ENCODE assay signal across 8 cellular contexts in the genomic region with DNA sequence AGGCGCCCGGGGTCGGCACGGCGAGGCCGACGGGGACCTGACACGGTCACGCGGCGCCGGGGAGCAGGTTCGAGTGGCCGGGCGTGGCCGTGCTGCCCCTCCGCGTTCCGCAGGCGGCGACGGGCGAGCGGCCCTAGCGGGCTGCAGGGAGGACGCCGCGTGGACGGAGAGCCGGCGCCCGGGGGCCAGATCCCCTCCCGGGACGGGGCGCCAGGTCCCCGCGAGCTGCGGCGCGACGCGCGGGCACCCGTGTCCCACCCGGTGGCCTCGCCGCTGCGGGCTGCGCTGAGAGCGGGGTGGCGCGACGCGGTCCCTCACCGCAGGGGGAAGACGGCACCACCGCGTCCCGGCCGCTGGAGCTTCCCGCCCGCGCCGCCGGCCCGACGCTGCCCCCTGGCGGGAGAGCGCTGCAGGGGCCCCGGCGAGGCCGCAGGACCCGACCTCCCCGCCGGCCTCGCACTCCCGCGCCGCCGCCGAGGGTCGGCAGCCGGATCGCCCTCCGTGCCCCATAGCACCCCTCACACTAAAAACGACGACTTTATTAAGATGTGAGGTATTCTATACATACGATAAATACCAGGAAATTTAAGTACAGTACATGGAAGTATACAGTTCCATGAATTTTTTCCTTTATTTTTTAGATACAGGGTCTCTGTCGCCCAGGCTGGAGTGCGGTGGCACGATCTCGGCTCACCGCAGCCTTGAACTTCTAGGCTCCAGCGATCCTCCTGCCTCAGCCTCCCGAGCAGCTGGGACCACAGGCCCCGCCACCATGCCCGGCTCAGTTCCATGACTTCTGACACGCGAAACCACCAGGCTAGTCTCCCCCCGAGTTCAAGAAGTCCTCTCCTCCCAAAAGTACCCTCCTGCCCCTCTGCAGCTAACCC. TPM values are rescaled to one million over a fixed set of nuclear protein-coding genes. Genes with fewer than 3 reads are reported as not detected.
A peak's percentile ranks its signal among the peaks of the same experiment; 100 is the strongest.
DNase-seq lines count a peak whose midpoint lies in the region; ATAC-seq lines count a peak whose summit lies in the region.

No MANE protein-coding gene starts in this region.

- no peak overlapping the region for H2AK5ac ChIP-seq in mesendoderm (ENCODE audit: low read length)

- peak; percentile 53 for DNase-seq in SIG-M5 treated with dmso at 0.1 percent for 504 hours (lab: John Stamatoyannopoulos, UW; ENCODE audit: unreplicated experiment)
- DNase-seq in SIG-M5 (lab: John Stamatoyannopoulos, UW) = no peak
- DNase-seq in NCI-H345 treated with DMSO at 0.1 percent for 48 hours (lab: John Stamatoyannopoulos, UW; ENCODE audit: unreplicated experiment) = peak; percentile 41
- peak; percentile 56 for DNase-seq in activated CD4-positive, alpha-beta T cell treated with anti-CD3 and anti-CD28 coated beads, Interleukin-2, amount 50 U/mL, for 1 hour
- peak; percentile 40 to 58 (median 41) for DNase-seq in effector memory CD4-positive, alpha-beta T cell
- peak; percentile 55 for DNase-seq in mesendoderm
- peak; percentile 50 to 56 for DNase-seq in stimulated activated CD8-positive, alpha-beta memory T cell treated with anti-CD3 and anti-CD28 coated beads, Interleukin-15, amount 100 ng/mL, for 48 hours (ENCODE audit: low read depth in 2 of 2)

- peaks cover 6% of the 10 kb centered on the region for H3K4me1 ChIP-seq in effector memory CD4-positive, alpha-beta T cell (ENCODE audit: control insufficient read depth, insufficient read depth, low read length, poor library complexity, severe bottlenecking)
- no peaks in the 10 kb centered on the region for H3K4me1 ChIP-seq in mesendoderm (ENCODE audit: control insufficient read depth, low read depth, low read length)

- peak overlapping the region; percentile 60 for H3K9ac ChIP-seq in mesendoderm (ENCODE audit: low read length)

- H3K27me3 ChIP-seq in effector memory CD4-positive, alpha-beta T cell (replicated peaks; ENCODE audit: control insufficient read depth, insufficient read depth, low read length, poor library complexity, severe bottlenecking) = no peaks in the 10 kb centered on the region
- peaks cover 38% of the 10 kb centered on the region for H3K27me3 ChIP-seq in mesendoderm (ENCODE audit: insufficient read depth, low read length, poor library complexity)

- H3K18ac ChIP-seq in mesendoderm (ENCODE audit: low read length) = no peak overlapping the region

- ATAC-seq in HG03025 (IDR thresholded peaks at IDR 0.05; ENCODE audit: low FRiP score, unreplicated experiment) = peak; percentile 31

- no CpG with 5 or more reads among the region's 100 CpGs for WGBS in mesendoderm (ENCODE audit: extremely low coverage, insufficient coverage, low lambda C conversion rate)

- H2BK15ac ChIP-seq in mesendoderm (replicated peaks; ENCODE audit: low read depth) = no peak overlapping the region

- no peak overlapping the region for H4K8ac ChIP-seq in mesendoderm (ENCODE audit: low read depth, low read length)

- H2BK120ac ChIP-seq in mesendoderm (ENCODE audit: low read depth, low read length) = no peak overlapping the region

- H3K79me2 ChIP-seq in mesendoderm (ENCODE audit: control insufficient read depth, insufficient read depth, low read length) = no peaks in the 10 kb centered on the region

- H3K9me3 ChIP-seq in effector memory CD4-positive, alpha-beta T cell (ENCODE audit: control insufficient read depth, low read length) = no peaks in the 10 kb centered on the region

- no peak overlapping the region for H3K27ac ChIP-seq in effector memory CD4-positive, alpha-beta T cell (ENCODE audit: insufficient read depth, low read length, poor library complexity, severe bottlenecking)
- no peak overlapping the region for H3K27ac ChIP-seq in mesendoderm (ENCODE audit: low read depth, low read length)

- no peak overlapping the region for H2BK5ac ChIP-seq in mesendoderm (ENCODE audit: low read length)

- H3K79me1 ChIP-seq in mesendoderm (ENCODE audit: low read length) = no peaks in the 10 kb centered on the region

- H3K4me3 ChIP-seq in effector memory CD4-positive, alpha-beta T cell (ENCODE audit: insufficient read depth, low read depth, low read length, poor library complexity, severe bottlenecking) = peak overlapping the region; percentile 77
- no peak overlapping the region for H3K4me3 ChIP-seq in mesendoderm (ENCODE audit: low read length)

- H3K36me3 ChIP-seq in effector memory CD4-positive, alpha-beta T cell (ENCODE audit: control insufficient read depth, insufficient read depth, low read length) = no peaks in the 10 kb centered on the region
- H3K36me3 ChIP-seq in mesendoderm (ENCODE audit: control insufficient read depth, insufficient read depth, low read length) = no peaks in the 10 kb centered on the region

- peak overlapping the region; percentile 79 for H3K56ac ChIP-seq in mesendoderm (ENCODE audit: low read length)

- no peak overlapping the region for H3K4ac ChIP-seq in mesendoderm (ENCODE audit: low read depth, low read length)

- H3K23ac ChIP-seq in mesendoderm (ENCODE audit: low read length) = peak overlapping the region; percentile 50

- peak overlapping the region; percentile 71 for H3K4me2 ChIP-seq in mesendoderm (ENCODE audit: low read length)

- H4K5ac ChIP-seq in mesendoderm (ENCODE audit: low read length) = no peak overlapping the region

RNA-seq across cellular contexts. Expression of a gene that starts 1.3 kb away (rescaled TPM):
- 0.03 TPM for polyA plus RNA-seq in mesendoderm (2013, experiment 1 of 2)
- polyA plus RNA-seq in mesendoderm (2013, experiment 2 of 2) = 0.01 TPM

RNA-seq across cellular contexts. Expression of a gene that starts 27.6 kb away (rescaled TPM):
- 66.1 TPM for polyA plus RNA-seq in mesendoderm (2013, experiment 1 of 2)
- 65.5 TPM for polyA plus RNA-seq in mesendoderm (2013, experiment 2 of 2)

RNA-seq across cellular contexts. Expression of a gene that starts 59.7 kb away (rescaled TPM):
- polyA plus RNA-seq in mesendoderm (2013, experiment 1 of 2) = 0.95 TPM
- polyA plus RNA-seq in mesendoderm (2013, experiment 2 of 2) = 0.73 TPM
